ENCODE assay signal across 19 cellular contexts in the genomic region with DNA sequence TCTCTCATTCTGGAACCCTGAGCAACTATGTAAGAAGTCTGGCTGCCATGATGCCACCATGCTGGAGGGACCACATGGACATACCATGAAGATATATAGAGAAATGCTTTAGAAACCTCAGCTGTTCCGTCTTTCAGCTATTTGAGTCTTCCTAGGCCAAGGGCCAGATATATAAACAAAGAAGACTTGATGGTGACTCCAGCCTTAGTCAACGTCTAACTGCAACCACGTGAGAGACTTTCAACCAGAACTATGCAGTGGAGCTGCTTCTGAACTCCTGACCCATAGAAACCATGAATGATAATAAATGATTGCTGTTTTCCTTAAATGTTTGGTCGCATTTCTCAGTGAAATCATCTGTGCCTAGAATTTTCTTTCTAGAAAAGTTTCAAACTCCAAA. TPM values are rescaled to one million over a fixed set of nuclear protein-coding genes. Genes with fewer than 3 reads are reported as not detected.
A peak's percentile ranks its signal among the peaks of the same experiment; 100 is the strongest.
DNase-seq lines count a peak whose midpoint lies in the region; TF ChIP-seq lines count a peak whose summit lies in the region.
"Had no signal": no experiment of that assay in that cellular context is flagged by ENCODE, and none has a peak within 500 bp of the region (broad histone marks: within the 10 kb centered on the region; RNA-seq: fewer than 3 reads in every experiment).

No MANE protein-coding gene starts in this region.

- WGBS in prostate gland, result 83% methylated on average over 4 of the region's 4 CpGs

- no peaks in the 10 kb centered on the region for H3K27me3 ChIP-seq in HAP-1 (ENCODE audit: low read depth)
- H3K27me3 ChIP-seq in prostate gland (replicated peaks; ENCODE audit: insufficient read depth), result no peaks in the 10 kb centered on the region
- H3K27me3 ChIP-seq: esophagus squamous epithelium, vagina had no signal

- no peaks in the 10 kb centered on the region for H3K9me3 ChIP-seq in HAP-1
- no peaks in the 10 kb centered on the region for H3K9me3 ChIP-seq in prostate gland
- H3K9me3 ChIP-seq: esophagus squamous epithelium, vagina had no signal

- no peak for TF ChIP-seq POLR2A in prostate gland (IDR thresholded peaks at IDR 0.05)

- in situ Hi-C loops in HAP-1 (cut with MboI; ENCODE audit: low sequenced_read_pairs), result no loop called here

- H3K4me1 ChIP-seq in HAP-1 (peaks cover 2% of the 10 kb centered on the region; the same call in 1 of the 2 replicates), prostate gland (replicated peaks) (no peaks in the 10 kb centered on the region)
- H3K4me1 ChIP-seq: esophagus squamous epithelium, vagina had no signal

- no peak overlapping the region for H3K27ac ChIP-seq in prostate gland
- H3K27ac ChIP-seq: coronary artery, esophagus squamous epithelium, skin epidermis, vagina had no signal

- intact Hi-C loops in prostate gland (cut with DNase I), result no loop called here

- no peaks in the 10 kb centered on the region for H3K36me3 ChIP-seq in HAP-1 (replicated peaks)
- H3K36me3 ChIP-seq in prostate gland, result no peaks in the 10 kb centered on the region
- H3K36me3 ChIP-seq: esophagus squamous epithelium, vagina had no signal

- DNase-seq in AG08395 (ENCODE audit: low spot score) (peak; percentile 69), HFF-Myc (ENCODE audit: extremely low read depth, low read depth) (peak; percentile 52), amniotic epithelial cell (ENCODE audit: low read depth) (peak; percentile 85), foreskin fibroblast (peak; percentile 89 to 94), COR-L47 (lab: John Stamatoyannopoulos, UW) (no peak), HAP-1 (ENCODE audit: low spot score in 2 of 2) (no peak), NCI-H1048 (lab: John Stamatoyannopoulos, UW) (no peak), prostate gland (ENCODE audit: low spot score) (no peak)
- DNase-seq: activated CD4-positive, alpha-beta T cell treated with anti-CD3 and anti-CD28 coated beads, Interleukin-2, amount 50 U/mL, for 1 hour; activated naive CD8-positive, alpha-beta T cell treated with anti-CD3 and anti-CD28 coated beads, Interleukin-2, amount 10 ng/mL, durations not matched to agents 7 days and 5 days; activated T-cell treated with anti-CD3 and anti-CD28 coated beads, Interleukin-2, amount 50 U/mL, for 48 hours; esophagus squamous epithelium; occipital lobe; Right ventricle myocardium superior; stimulated activated naive CD8-positive, alpha-beta T cell treated with anti-CD3 and anti-CD28 coated beads, Interleukin-15, Interleukin-2, amounts not matched to agents 100 U/mL and 50 U/mL, for 24 hours had no signal

- no peak for TF ChIP-seq CTCF in HFF-Myc (IDR thresholded peaks at IDR 0.05; ENCODE audit: low read depth, low read length, missing control alignments)
- TF ChIP-seq CTCF in foreskin fibroblast (IDR thresholded peaks at IDR 0.05; ENCODE audit: low read depth, low read length), result no peak
- no peak for TF ChIP-seq CTCF in prostate gland (IDR thresholded peaks at IDR 0.05)

- H3K4me3 ChIP-seq in HFF-Myc (replicated peaks; ENCODE audit: low read depth, low read length) (no peak overlapping the region), foreskin fibroblast (ENCODE audit: low read depth in 1 of 2, low read length in 2 of 2) (no peak overlapping the region), HAP-1 (no peak overlapping the region), prostate gland (no peak overlapping the region)
- H3K4me3 ChIP-seq: coronary artery, esophagus squamous epithelium, skin epidermis, vagina had no signal

RNA-seq across cellular contexts. Expression of a gene that starts 20.0 kb away (rescaled TPM):
- total RNA-seq in prostate gland, result 10 to 100 TPM; 21.0 to 23.2 TPM
- total RNA-seq: B cell had no signal

Comparison
In these comparisons a context has a peak if more than half of its experiments do, and no peak if none do; other contexts are left out.
1. DNase-seq: peak in AG08395 (single experiment), HFF-Myc (single experiment), amniotic epithelial cell (single experiment) and foreskin fibroblast (2 of 2); none in COR-L47 (single experiment), HAP-1 (0 of 2), NCI-H1048 (single experiment) and prostate gland (single experiment).